Comparison of ENCODE assay signal across 16 cellular contexts in the genomic region with DNA sequence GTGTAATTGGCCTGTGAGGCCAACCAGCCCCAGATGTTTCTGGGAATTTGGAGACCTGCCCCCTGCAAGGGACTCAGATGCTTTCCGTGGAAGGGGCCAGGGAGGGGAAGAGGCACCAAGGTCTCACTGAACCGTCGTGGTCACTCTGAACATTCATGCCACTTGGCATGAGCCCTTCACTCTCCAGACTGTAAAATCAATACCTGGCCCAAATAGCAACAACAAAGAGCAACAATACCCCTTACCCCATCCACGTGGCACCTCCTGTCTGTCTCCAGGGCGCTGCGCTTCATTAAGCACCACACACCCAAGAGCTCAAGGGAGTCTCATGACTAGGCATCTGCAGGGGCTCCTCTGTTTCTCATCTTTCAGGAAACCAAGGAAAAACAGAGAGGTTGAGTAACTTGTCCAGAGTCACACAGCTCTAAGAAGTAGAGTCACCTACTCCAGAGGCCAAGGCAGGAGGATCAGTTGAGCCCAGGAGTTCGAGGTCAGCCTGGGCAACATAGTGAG. TPM values are rescaled to one million over a fixed set of nuclear protein-coding genes. Genes with fewer than 3 reads are reported as not detected.
DNase-seq lines count a peak whose midpoint lies in the region; FAIRE-seq and TF ChIP-seq lines count a peak whose summit lies in the region.
"Had no signal": no experiment of that assay in that cellular context is flagged by ENCODE, and none has a peak within 500 bp of the region (broad histone marks: within the 10 kb centered on the region; RNA-seq: fewer than 3 reads in every experiment).

No MANE protein-coding gene starts in this region.

- no peak overlapping the region for H4K8ac ChIP-seq in mesendoderm (ENCODE audit: low read depth, low read length)

- H3K27me3 ChIP-seq in mesendoderm (ENCODE audit: insufficient read depth, low read length, poor library complexity) (no peaks in the 10 kb centered on the region), WERI-Rb-1 (ENCODE audit: insufficient read depth, low read depth, severe bottlenecking) (no peaks in the 10 kb centered on the region), SK-N-SH (ENCODE audit: insufficient read depth) (no peaks in the 10 kb centered on the region)
- H3K27me3 ChIP-seq: adrenal gland had no signal

- H3K79me1 ChIP-seq in mesendoderm (ENCODE audit: low read length) = no peaks in the 10 kb centered on the region

- no peaks in the 10 kb centered on the region for H4K20me1 ChIP-seq in SK-N-SH (ENCODE audit: insufficient read depth)

- no peaks in the 10 kb centered on the region for H3F3A ChIP-seq in SK-N-SH (replicated peaks; ENCODE audit: insufficient read depth)

- H3K23ac ChIP-seq in mesendoderm (ENCODE audit: low read length) = no peak overlapping the region

- CTCF ChIA-PET in SK-N-SH (lab: Yijun Ruan, JAX) = no interaction called here

- H3K9me3 Mint-ChIP-seq in HFFc6 = peaks cover 11% of the 10 kb centered on the region

- no CpG with 5 or more reads among the region's 7 CpGs for WGBS in mesendoderm (ENCODE audit: extremely low coverage, insufficient coverage, low lambda C conversion rate)
- 97% methylated on average over 7 of the region's 7 CpGs for WGBS in SK-N-SH (ENCODE audit: low lambda C conversion rate)

- no peak overlapping the region for H2BK120ac ChIP-seq in mesendoderm (ENCODE audit: low read depth, low read length)

- TF ChIP-seq RAD21 in SK-N-SH (IDR thresholded peaks at IDR 0.05; ENCODE audit: low read length) = no peak

- H3K18ac ChIP-seq in mesendoderm (ENCODE audit: low read length) = peak overlapping the region; percentile 24

- H3K56ac ChIP-seq in mesendoderm (ENCODE audit: low read length) = no peak overlapping the region

- DNase-seq in NCI-H524 (lab: John Stamatoyannopoulos, UW) (peak; percentile 17 to 30), NCI-H524 treated with DMSO at 0.1 percent for 48 hours (lab: John Stamatoyannopoulos, UW) (no peak), HFFc6 (no peak), RCC 7860 (ENCODE audit: low spot score) (peak; percentile 45), mesendoderm (no peak), WERI-Rb-1 (no peak), SK-N-SH (no peak), NCI-H1105 (lab: John Stamatoyannopoulos, UW) (no peak)
- DNase-seq: adrenal gland, kidney, MV-4-11 had no signal

- H2AK5ac ChIP-seq in mesendoderm (ENCODE audit: low read length) = no peak overlapping the region

- H3K27ac ChIP-seq in mesendoderm (ENCODE audit: low read depth, low read length) (no peak overlapping the region), WERI-Rb-1 (no peak overlapping the region), SK-N-SH (ENCODE audit: low read depth in 2 of 2, low read length in 1 of 2) (no peak overlapping the region)
- H3K27ac ChIP-seq: adrenal gland, parathyroid adenoma, VCaP had no signal

- POLR2A ChIA-PET in SK-N-SH (lab: Yijun Ruan, JAX) = no interaction called here

- TF ChIP-seq EP300 in SK-N-SH (IDR thresholded peaks at IDR 0.05; ENCODE audit: borderline replicate concordance in 1 of 2, low read depth in 1 of 2, low read length in 1 of 2) = no peak

- no peak overlapping the region for H2AFZ ChIP-seq in SK-N-SH (ENCODE audit: low read depth)
- H2AFZ ChIP-seq: parathyroid adenoma had no signal

- H2BK15ac ChIP-seq in mesendoderm (replicated peaks; ENCODE audit: low read depth) = no peak overlapping the region

- H3K36me3 Mint-ChIP-seq in HFFc6 (ENCODE audit: low read depth) = no peaks in the 10 kb centered on the region

- H3K27ac Mint-ChIP-seq in HFFc6 = peak overlapping the region; percentile 97

- H4K5ac ChIP-seq in mesendoderm (ENCODE audit: low read length) = no peak overlapping the region

- H3K4me3 ChIP-seq in mesendoderm (ENCODE audit: low read length) (no peak overlapping the region), WERI-Rb-1 (ENCODE audit: low read depth, low read length) (no peak overlapping the region), SK-N-SH (ENCODE audit: low read depth in 2 of 2, low read length in 1 of 2) (no peak overlapping the region)
- H3K4me3 ChIP-seq: adrenal gland, smooth muscle cell had no signal

- no peak overlapping the region for H2BK5ac ChIP-seq in mesendoderm (ENCODE audit: low read length)

- peaks cover 2% of the 10 kb centered on the region for H3K9me3 ChIP-seq in WERI-Rb-1 (ENCODE audit: severe bottlenecking)
- no peaks in the 10 kb centered on the region for H3K9me3 ChIP-seq in SK-N-SH
- H3K9me3 ChIP-seq: adrenal gland had no signal

- peaks cover 10% of the 10 kb centered on the region for H3K4me1 ChIP-seq in mesendoderm (ENCODE audit: control insufficient read depth, low read depth, low read length)
- H3K4me1 ChIP-seq in SK-N-SH (ENCODE audit: control insufficient read depth in 1 of 2, insufficient read depth in 2 of 2, low read depth in 1 of 2, low read length in 1 of 2) = peaks cover 12 to 23% of the 10 kb centered on the region in 2 experiments; a peak in 3 of 4 replicates
- H3K4me1 ChIP-seq: parathyroid adenoma had no signal

- peak overlapping the region; percentile 11; the same call in 1 of the 2 replicates for H3K4me3 Mint-ChIP-seq in HFFc6

- peaks cover 10% of the 10 kb centered on the region; the same call in 1 of the 2 replicates for H3K27me3 Mint-ChIP-seq in HFFc6 (ENCODE audit: insufficient read depth)

- no peaks in the 10 kb centered on the region for H3K36me3 ChIP-seq in mesendoderm (ENCODE audit: control insufficient read depth, insufficient read depth, low read length)
- no peaks in the 10 kb centered on the region for H3K36me3 ChIP-seq in WERI-Rb-1
- no peaks in the 10 kb centered on the region for H3K36me3 ChIP-seq in SK-N-SH (replicated peaks in 1 of 2; ENCODE audit: control insufficient read depth in 1 of 2, insufficient read depth in 2 of 2, low read length in 1 of 2)
- H3K36me3 ChIP-seq: adrenal gland had no signal

- FAIRE-seq in RCC 7860 (lab: Jason Lieb, UNC) = no peak
- FAIRE-seq: A204.1, endothelial cell of umbilical vein, kidney had no signal

- H3K4me1 Mint-ChIP-seq in HFFc6 (ENCODE audit: low read depth) = peaks cover 42% of the 10 kb centered on the region

- H3K4ac ChIP-seq in mesendoderm (ENCODE audit: low read depth, low read length) = no peak overlapping the region

- H3K79me2 ChIP-seq in mesendoderm (ENCODE audit: control insufficient read depth, insufficient read depth, low read length) (no peaks in the 10 kb centered on the region), SK-N-SH (ENCODE audit: insufficient read depth) (no peaks in the 10 kb centered on the region)
- H3K79me2 ChIP-seq: parathyroid adenoma had no signal

- H3K9me2 ChIP-seq in SK-N-SH = no peaks in the 10 kb centered on the region

- H3K9ac ChIP-seq in mesendoderm (ENCODE audit: low read length) (no peak overlapping the region), SK-N-SH (no peak overlapping the region)
- H3K9ac ChIP-seq: parathyroid adenoma had no signal

- TF ChIP-seq CTCF in HFFc6 (IDR thresholded peaks at IDR 0.05) (no peak), WERI-Rb-1 (IDR thresholded peaks at IDR 0.05; ENCODE audit: low read depth, low read length) (no peak), SK-N-SH (IDR thresholded peaks at IDR 0.05) (no peak)

- H3K4me2 ChIP-seq in mesendoderm (ENCODE audit: low read length) = no peak overlapping the region
- H3K4me2 ChIP-seq in SK-N-SH = no peak overlapping the region

TF ChIP-seq in SK-N-SH, 30 proteins besides CTCF, POLR2A, EP300 and RAD21 (continues in another document):
- TF ChIP-seq, protein P1, sequence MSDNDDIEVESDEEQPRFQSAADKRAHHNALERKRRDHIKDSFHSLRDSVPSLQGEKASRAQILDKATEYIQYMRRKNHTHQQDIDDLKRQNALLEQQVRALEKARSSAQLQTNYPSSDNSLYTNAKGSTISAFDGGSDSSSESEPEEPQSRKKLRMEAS (IDR thresholded peaks at IDR 0.05; ENCODE audit: low read depth) = no peak
- TF ChIP-seq RXRA (IDR thresholded peaks at IDR 0.05; ENCODE audit: borderline replicate concordance, low read depth) = no peak
- TF ChIP-seq, protein P2, sequence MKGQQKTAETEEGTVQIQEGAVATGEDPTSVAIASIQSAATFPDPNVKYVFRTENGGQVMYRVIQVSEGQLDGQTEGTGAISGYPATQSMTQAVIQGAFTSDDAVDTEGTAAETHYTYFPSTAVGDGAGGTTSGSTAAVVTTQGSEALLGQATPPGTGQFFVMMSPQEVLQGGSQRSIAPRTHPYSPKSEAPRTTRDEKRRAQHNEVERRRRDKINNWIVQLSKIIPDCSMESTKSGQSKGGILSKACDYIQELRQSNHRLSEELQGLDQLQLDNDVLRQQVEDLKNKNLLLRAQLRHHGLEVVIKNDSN (IDR thresholded peaks at IDR 0.05; ENCODE audit: borderline replicate concordance, low read depth) = no peak
- TF ChIP-seq MEF2A (IDR thresholded peaks at IDR 0.05; ENCODE audit: borderline replicate concordance, low read depth) = no peak
- TF ChIP-seq, protein P3, sequence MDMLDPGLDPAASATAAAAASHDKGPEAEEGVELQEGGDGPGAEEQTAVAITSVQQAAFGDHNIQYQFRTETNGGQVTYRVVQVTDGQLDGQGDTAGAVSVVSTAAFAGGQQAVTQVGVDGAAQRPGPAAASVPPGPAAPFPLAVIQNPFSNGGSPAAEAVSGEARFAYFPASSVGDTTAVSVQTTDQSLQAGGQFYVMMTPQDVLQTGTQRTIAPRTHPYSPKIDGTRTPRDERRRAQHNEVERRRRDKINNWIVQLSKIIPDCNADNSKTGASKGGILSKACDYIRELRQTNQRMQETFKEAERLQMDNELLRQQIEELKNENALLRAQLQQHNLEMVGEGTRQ (IDR thresholded peaks at IDR 0.05; ENCODE audit: borderline replicate concordance, low read depth, low read length) = no peak
- no peak for TF ChIP-seq NFIC (IDR thresholded peaks at IDR 0.05; ENCODE audit: borderline replicate concordance)
- no peak for TF ChIP-seq YY1 (IDR thresholded peaks at IDR 0.05; ENCODE audit: low read depth)
- TF ChIP-seq RFX5 (IDR thresholded peaks at IDR 0.05; ENCODE audit: low read length) = no peak
- TF ChIP-seq RCOR1 (IDR thresholded peaks at IDR 0.05; ENCODE audit: low read length) = no peak
- no peak for TF ChIP-seq FOXJ3 (CRISPR knock-in tag; IDR thresholded peaks at IDR 0.05)
- TF ChIP-seq NRF1 (IDR thresholded peaks at IDR 0.05; ENCODE audit: low read depth, low read length) = no peak

RNA-seq across cellular contexts. Expression of a gene that starts 52.8 kb away (rescaled TPM):
- total RNA-seq in HFFc6 (2021; fragmentation: NEBNext Ultra II Directional; extraction: Animal tissue kit (Norgen Biotek cat#: 25700)) = 1 to 10 TPM; 3.8 to 6.7 (median 5.9) TPM
- 62.9 TPM for polyA plus RNA-seq in mesendoderm (2013, experiment 1 of 2)
- 59.7 TPM for polyA plus RNA-seq in mesendoderm (2013, experiment 2 of 2)
- polyA plus RNA-seq in SK-N-SH (2012; rRNA removed) = 6.3 and 8.6 TPM in 2 replicates
- polyA plus RNA-seq in SK-N-SH (2012; cell fraction: cytosol; rRNA removed) = 4.7 and 6.1 TPM in 2 replicates
- polyA plus RNA-seq in SK-N-SH (2012; cell fraction: nucleus; rRNA removed) = 28.4 and 39.6 TPM in 2 replicates

Comparison
In these comparisons a context has a peak if more than half of its experiments do, and no peak if none do; other contexts are left out.
1. DNase-seq: peak in NCI-H524 (2 of 2) and RCC 7860 (single experiment); none in NCI-H524 treated with DMSO at 0.1 percent for 48 hours (single experiment), HFFc6 (single experiment), mesendoderm (single experiment), WERI-Rb-1 (single experiment), SK-N-SH (single experiment) and NCI-H1105 (single experiment).